Comparison of ENCODE assay signal across 12 cellular contexts in the genomic region with DNA sequence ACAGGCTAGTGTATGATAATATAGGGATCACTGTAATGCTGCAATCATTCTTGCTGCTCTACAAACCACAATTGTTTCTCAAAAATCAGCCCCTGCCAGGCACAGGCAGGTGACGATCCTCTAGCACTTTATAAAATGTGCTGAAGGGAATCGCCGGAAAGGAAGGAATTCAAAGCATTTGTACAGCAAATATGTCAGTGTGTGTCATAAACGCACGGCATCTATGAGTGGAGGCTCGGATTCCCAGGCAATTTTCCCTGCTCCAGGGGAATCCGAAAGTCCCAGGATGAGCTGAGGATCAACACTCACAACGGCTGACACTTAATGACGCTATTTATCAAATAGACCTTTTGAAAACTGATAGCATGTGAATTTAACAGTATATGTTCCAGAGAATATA. TPM values are rescaled to one million over a fixed set of nuclear protein-coding genes. Genes with fewer than 3 reads are reported as not detected.
DNase-seq lines count a peak whose midpoint lies in the region; TF ChIP-seq lines count a peak whose summit lies in the region.
"Had no signal": no experiment of that assay in that cellular context is flagged by ENCODE, and none has a peak within 500 bp of the region (broad histone marks: within the 10 kb centered on the region; RNA-seq: fewer than 3 reads in every experiment).

No MANE protein-coding gene starts in this region.

- no peak for TF ChIP-seq EP300 in suprapubic skin (IDR thresholded peaks at IDR 0.05)

- 40% methylated on average over 9 of the region's 9 CpGs for WGBS in smooth muscle cell (ENCODE audit: low lambda C conversion rate)
- 17% methylated on average over 9 of the region's 9 CpGs for WGBS in suprapubic skin

- H3K27ac ChIP-seq in smooth muscle cell (ENCODE audit: low read depth) (no peak overlapping the region), suprapubic skin (no peak overlapping the region)
- H3K27ac ChIP-seq: 22Rv1 had no signal

- no peak overlapping the region for H3K9ac ChIP-seq in smooth muscle cell (ENCODE audit: low read depth)

- H3K4me1 ChIP-seq in smooth muscle cell (ENCODE audit: low read depth) (no peaks in the 10 kb centered on the region), suprapubic skin (no peaks in the 10 kb centered on the region)

- H3K4me2 ChIP-seq in smooth muscle cell = peak overlapping the region; percentile 7

- H3K9me3 ChIP-seq in smooth muscle cell (replicated peaks; ENCODE audit: low read depth) (no peaks in the 10 kb centered on the region), suprapubic skin (no peaks in the 10 kb centered on the region)

- H3K36me3 ChIP-seq in smooth muscle cell (ENCODE audit: low read depth) (no peaks in the 10 kb centered on the region), suprapubic skin (no peaks in the 10 kb centered on the region)

- TF ChIP-seq POLR2A in suprapubic skin (IDR thresholded peaks at IDR 0.05) = no peak

- peak; percentile 7 for DNase-seq in NCI-H2107 treated with DMSO at 0.1 percent for 48 hours (lab: John Stamatoyannopoulos, UW; ENCODE audit: unreplicated experiment)
- no peak for DNase-seq in NCI-H2107 (lab: John Stamatoyannopoulos, UW)
- DNase-seq in RPMI7951 (ENCODE audit: low read depth) = peak; percentile 50
- DNase-seq in fibroblast of pulmonary artery (ENCODE audit: low read depth) = peak; percentile 55
- DNase-seq in smooth muscle cell (lab: John Stamatoyannopoulos, UW; ENCODE audit: unreplicated experiment) = no peak
- DNase-seq in hippocampal formation (lab: John Stamatoyannopoulos, UW) = no peak
- DNase-seq in activated effector memory CD4-positive, alpha-beta T cell treated with Interleukin-2 at 50 U/mL for 16 hours = no peak
- DNase-seq in suprapubic skin (ENCODE audit: low spot score in 2 of 2) = no peak
- DNase-seq: effector memory CD8-positive, alpha-beta T cell; left ventricle myocardium superior; NCI-H187 treated with DMSO at 0.1 percent for 48 hours had no signal

- H3F3A ChIP-seq in smooth muscle cell (ENCODE audit: low read depth) = no peaks in the 10 kb centered on the region

- no peaks in the 10 kb centered on the region for H4K20me1 ChIP-seq in smooth muscle cell (ENCODE audit: low read depth)

- H3K79me2 ChIP-seq in smooth muscle cell (ENCODE audit: low read depth) = no peaks in the 10 kb centered on the region

- no peak overlapping the region for H3K4me3 ChIP-seq in fibroblast of pulmonary artery (replicated peaks; ENCODE audit: low read depth, low read length)
- no peak overlapping the region for H3K4me3 ChIP-seq in smooth muscle cell
- no peak overlapping the region for H3K4me3 ChIP-seq in suprapubic skin

- H2AFZ ChIP-seq in smooth muscle cell (ENCODE audit: low read depth) = no peak overlapping the region

- H3K27me3 ChIP-seq in smooth muscle cell (ENCODE audit: low read depth) (peaks cover 8% of the 10 kb centered on the region), suprapubic skin (peaks cover 67% of the 10 kb centered on the region)

- no peak for TF ChIP-seq CTCF in fibroblast of pulmonary artery (IDR thresholded peaks at IDR 0.05; ENCODE audit: low read length, missing control alignments)
- no peak for TF ChIP-seq CTCF in smooth muscle cell (IDR thresholded peaks at IDR 0.05; ENCODE audit: borderline replicate concordance, insufficient read depth, poor library complexity, severe bottlenecking)
- no peak for TF ChIP-seq CTCF in suprapubic skin (IDR thresholded peaks at IDR 0.05)

RNA-seq across cellular contexts. Expression of a gene that starts 1.5 kb away (rescaled TPM):
- total RNA-seq in RPMI7951 (2014; rRNA removed; shearing (Covaris generic)) = 1.9 and 5.9 TPM in 2 replicates
- total RNA-seq in smooth muscle cell = 0.09 and 0.94 TPM in 2 replicates
- polyA plus RNA-seq in smooth muscle cell = 0.67 and 3.0 TPM in 2 replicates
- total RNA-seq in suprapubic skin = 1 to 10 TPM; 4.0 to 8.2 (median 6.4) TPM

Comparison
In these comparisons a context has a peak if more than half of its experiments do, and no peak if none do; other contexts are left out.
1. DNase-seq: peak in NCI-H2107 treated with DMSO at 0.1 percent for 48 hours (single experiment), RPMI7951 (single experiment) and fibroblast of pulmonary artery (single experiment); none in NCI-H2107 (single experiment), smooth muscle cell (single experiment), hippocampal formation (0 of 2), activated effector memory CD4-positive, alpha-beta T cell treated with Interleukin-2 at 50 U/mL for 16 hours (single experiment) and suprapubic skin (0 of 2).